Comparison of ENCODE assay signal across 2 cellular contexts in the genomic region with DNA sequence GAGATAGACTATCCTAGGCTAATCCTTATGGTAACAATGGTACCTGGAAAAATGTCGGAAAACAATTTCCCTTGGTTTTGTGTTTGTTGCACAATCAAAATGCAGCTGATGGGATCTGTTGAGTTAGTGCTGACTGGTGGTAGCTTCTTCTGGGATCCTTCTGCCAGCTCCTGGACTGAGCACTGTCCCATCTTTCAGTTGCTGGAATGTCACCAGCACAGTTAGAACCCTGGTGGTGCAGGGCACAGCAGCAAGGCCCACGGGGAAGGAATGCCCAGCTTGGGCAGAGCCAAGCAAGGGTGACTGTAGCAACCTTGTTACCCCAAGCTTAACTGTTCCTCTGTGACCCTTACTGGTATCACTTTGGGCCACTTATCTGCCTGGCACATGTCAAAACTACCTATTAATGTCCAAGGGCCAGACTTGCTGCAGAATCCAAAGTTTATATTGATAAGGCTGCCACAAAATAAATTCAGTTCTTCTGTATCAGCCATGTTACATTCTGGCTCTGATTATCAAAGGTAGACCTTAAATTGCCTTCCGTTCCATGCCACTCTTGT.
TF ChIP-seq lines count a peak whose summit lies in the region.

No MANE protein-coding gene starts in this region.

TF ChIP-seq in IMR-90, 13 proteins besides CTCF, POLR2A, EP300 and RAD21:
- peak; percentile 51 for TF ChIP-seq CEBPB (IDR thresholded peaks at IDR 0.05; ENCODE audit: low read depth, low read length)
- TF ChIP-seq FOS (IDR thresholded peaks at IDR 0.05; ENCODE audit: low read depth, low read length), result no peak

TF ChIP-seq in HepG2, 621 proteins besides CTCF, POLR2A, EP300 and RAD21:
- TF ChIP-seq CEBPB (IDR thresholded peaks at IDR 0.05; ENCODE audit: borderline replicate concordance, low read depth, low read length) (peak; percentile 30; the same call in 1 of the 2 replicates), RBM22 (optimal IDR thresholded peaks at IDR 0.05; ENCODE audit: low read length) (peak; percentile 26), ZNF232 (CRISPR knock-in tag; IDR thresholded peaks at IDR 0.05; ENCODE audit: borderline replicate concordance) (no peak), ZSCAN9 (CRISPR knock-in tag; IDR thresholded peaks at IDR 0.05; ENCODE audit: borderline replicate concordance) (no peak)
